8 cellular contexts compared by ENCODE assay signal in the genomic region with DNA sequence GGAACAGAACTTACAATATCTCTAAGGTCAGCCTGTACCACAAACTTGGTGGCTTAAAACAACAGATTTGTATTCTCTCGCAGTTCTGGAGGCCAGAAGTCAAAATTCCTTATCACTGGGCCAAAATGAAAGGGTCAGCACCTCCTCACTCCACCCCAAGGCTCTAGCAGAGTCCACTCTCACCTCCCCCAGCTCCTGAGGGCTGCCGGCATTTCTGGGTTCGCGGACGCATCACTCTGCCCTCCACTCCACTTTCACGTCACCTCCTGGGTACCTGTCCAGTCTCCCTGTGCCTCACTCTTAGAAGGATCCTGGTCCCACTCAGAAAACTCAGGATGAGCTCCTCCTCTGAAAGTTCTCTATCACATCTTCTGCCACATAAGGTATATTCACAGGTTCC. TPM values are rescaled to one million over a fixed set of nuclear protein-coding genes. Genes with fewer than 3 reads are reported as not detected.
"Had no signal": no experiment of that assay in that cellular context is flagged by ENCODE, and none has a peak within 500 bp of the region (broad histone marks: within the 10 kb centered on the region; RNA-seq: fewer than 3 reads in every experiment).

No MANE protein-coding gene starts in this region.

- H3K4me3 ChIP-seq: K562 had no signal

- H3K4me1 Mint-ChIP-seq: IgD-negative memory B cell had no signal

- H3K27ac ChIP-seq: HL-60 had no signal

- DNase-seq: IMR-90, KBM-7 had no signal

- ATAC-seq: HepG2, K562 had no signal

- H3K27me3 Mint-ChIP-seq: IgD-negative memory B cell had no signal

RNA-seq across cellular contexts. Expression of a gene that starts 34.6 kb away (rescaled TPM):
- total RNA-seq: HepG2, HT-29, HT1080, IMR-90, K562 had no signal
